In genomic region chr4:70704333-70705145, GRCh38 we compare ENCODE assay signal across 8 cellular contexts. TPM values are rescaled to one million over a fixed set of nuclear protein-coding genes. Genes with fewer than 3 reads are reported as not detected.
DNase-seq lines count a peak whose midpoint lies in the region; ATAC-seq, FAIRE-seq and TF ChIP-seq lines count a peak whose summit lies in the region.

No MANE protein-coding gene starts in this region.

- H3K9ac ChIP-seq in kidney (ENCODE audit: low read length in 2 of 2), result peak overlapping the region; percentile 57 to 74

- peak overlapping the region; percentile 91 to 96 for H3K27ac ChIP-seq in kidney (ENCODE audit: low read depth in 2 of 2, low read length in 2 of 2)

- H3K4me1 ChIP-seq in kidney (ENCODE audit: control insufficient read depth in 1 of 2, insufficient read depth in 1 of 2, low read depth in 1 of 2, low read length in 2 of 2), result peaks cover 2 to 9% of the 10 kb centered on the region in 2 donors

- intact Hi-C loops in kidney (cut with DNase I), result no loop called here

- TF ChIP-seq CTCF in AG04449 (IDR thresholded peaks at IDR 0.05; ENCODE audit: insufficient read depth, low read length, missing control alignments), result peak; percentile 51
- no peak for TF ChIP-seq CTCF in kidney (IDR thresholded peaks at IDR 0.05; ENCODE audit: borderline replicate concordance, extremely low read depth, insufficient read depth)

- no peaks in the 10 kb centered on the region for H3K36me3 ChIP-seq in kidney (ENCODE audit: control insufficient read depth in 1 of 2, insufficient read depth in 2 of 2, low read length in 2 of 2)

- DNase-seq in AG04449 (ENCODE audit: low read depth, low spot score), result no peak
- DNase-seq in NCI-H2171 (lab: John Stamatoyannopoulos, UW), result peak; percentile 50
- DNase-seq in activated CD4-positive, CD25-positive, alpha-beta regulatory T cell treated with anti-CD3 and anti-CD28 coated beads, Interleukin-2, amount 50 U/mL, for 16 hours (ENCODE audit: low read depth, low spot score), result peak; percentile 15
- peak; percentile 79 for DNase-seq in cerebellum (ENCODE audit: low spot score)
- DNase-seq in kidney, result peak; percentile 95
- DNase-seq in stimulated activated CD4-positive, alpha-beta T cell treated with anti-CD3 and anti-CD28 coated beads, Interleukin-15, amount 100 ng/mL, for 24 hours, result peak; percentile 68

- ATAC-seq in GM18520 (IDR thresholded peaks at IDR 0.05; ENCODE audit: unreplicated experiment) (peak; percentile 37), HG03039 (IDR thresholded peaks at IDR 0.05; ENCODE audit: unreplicated experiment) (peak; percentile 47)

- H3K4me3 ChIP-seq in AG04449 (ENCODE audit: low read depth, low read length) (peak overlapping the region; percentile 69), kidney (ENCODE audit: low read length in 2 of 2) (peak overlapping the region; percentile 83 to 94)

- POLR2A ChIA-PET in AG04449 (lab: Yijun Ruan, JAX), result interaction anchor here (0.7 to 1.4 kb wide), 7 partner anchors 10 to 304 kb away, joined by 3 to 6 read pairs (median 3); partner anchors contain the start of genes GRSF1, MOB1B and UTP3

- no peak for FAIRE-seq in kidney (lab: Jason Lieb, UNC)

- no peaks in the 10 kb centered on the region for H3K9me3 ChIP-seq in kidney (ENCODE audit: control insufficient read depth in 1 of 2, low read length in 2 of 2)

- CTCF ChIA-PET in AG04449 (lab: Yijun Ruan, JAX), result interaction anchor here (0.6 to 3.7 kb wide), 16 partner anchors 9 to 1007 kb away, joined by 3 to 31 read pairs (median 4); partner anchors contain the start of gene UTP3

RNA-seq across cellular contexts. Expression of gene UTP3, which starts 16.2 kb away (rescaled TPM):
- total RNA-seq in cerebellum, result 10.5 TPM
- 28.6 TPM for total RNA-seq in kidney
- 25.8 TPM for polyA plus RNA-seq in kidney (ENCODE audit: insufficient read depth, low read depth, low replicate concordance)

RNA-seq across cellular contexts. Expression of gene RUFY3, which starts 17.2 kb away (rescaled TPM):
- 306 TPM for total RNA-seq in cerebellum
- 72.5 TPM for total RNA-seq in kidney
- 40.6 TPM for polyA plus RNA-seq in kidney (ENCODE audit: insufficient read depth, low read depth, low replicate concordance)

RNA-seq across cellular contexts. Expression of gene JCHAIN, which starts 38.2 kb away (rescaled TPM):
- total RNA-seq in cerebellum (3.6 TPM), kidney (355 TPM)
- polyA plus RNA-seq in kidney (ENCODE audit: insufficient read depth, low read depth, low replicate concordance), result 5.1 TPM

Comparison
In these comparisons a context has a peak if more than half of its experiments do, and no peak if none do; other contexts are left out.
1. RNA of gene JCHAIN, which starts 38.2 kb away (total RNA-seq): 355 TPM in kidney (single experiment); 3.6 TPM in cerebellum (single experiment); every median in the first group is over 10 times any median in the second.